In the genomic region with DNA sequence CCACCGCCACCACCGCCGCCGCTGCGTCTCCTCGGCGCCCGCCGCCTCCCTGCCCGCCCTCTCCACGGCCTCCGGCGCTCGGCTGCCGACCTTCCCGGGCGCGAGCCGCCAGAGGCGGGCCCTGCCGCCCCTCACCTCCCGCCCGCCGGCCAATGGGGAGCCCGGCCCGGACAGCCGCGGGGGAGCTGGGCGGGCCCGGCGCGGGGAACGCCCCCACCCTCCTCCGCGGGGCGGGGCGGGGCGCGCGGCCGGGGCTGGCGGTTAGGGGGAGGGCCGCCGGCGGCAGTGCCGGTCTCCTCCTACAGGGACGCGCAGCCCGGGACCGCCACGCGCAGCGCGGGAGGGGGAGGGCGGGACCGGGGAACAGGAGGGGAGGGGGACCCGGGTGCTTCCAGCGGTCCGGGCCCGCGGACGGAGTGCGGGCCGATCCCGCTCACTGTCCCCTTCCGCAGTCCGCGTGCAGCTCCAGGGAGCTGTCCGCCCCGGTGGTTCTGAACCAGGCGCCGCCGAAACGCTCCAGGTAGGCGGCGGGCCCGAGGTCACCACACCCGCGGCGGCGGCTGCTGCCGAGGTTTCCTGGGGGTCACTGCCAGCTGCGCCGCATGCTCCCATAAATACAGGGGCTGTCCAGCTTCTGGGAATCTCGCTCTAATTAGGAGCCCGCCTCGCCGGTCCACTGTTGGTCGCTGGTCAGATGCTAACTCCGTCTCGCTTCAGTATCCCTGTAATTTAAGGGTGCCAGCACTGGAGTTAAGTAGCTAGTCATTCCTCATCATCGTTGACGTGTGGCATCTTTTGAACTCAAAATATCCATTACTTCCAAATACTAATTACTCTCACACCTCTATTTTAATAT, we compare ENCODE assay signal across 8 cellular contexts. TPM values are rescaled to one million over a fixed set of nuclear protein-coding genes. Genes with fewer than 3 reads are reported as not detected.
DNase-seq lines count a peak whose midpoint lies in the region; ATAC-seq, FAIRE-seq and TF ChIP-seq lines count a peak whose summit lies in the region.

Gene PGBD5 (minus strand): TSS at position 87 of the 856 bp plus-strand sequence. CDS start 404 bp downstream, outside the sequence.

- H3K27ac ChIP-seq in K562 (ENCODE audit: extremely low read depth, low read depth, low read length) = no peak within 1 kb of the TSS

- H3K9ac ChIP-seq in K562 (ENCODE audit: insufficient read depth in 1 of 2, low read depth in 2 of 2, low read length in 2 of 2) = no peak within 1 kb of the TSS; a peak in 1 of 4 replicates
- no peak within 1 kb of the TSS for H3K9ac ChIP-seq in iPS-15b (ENCODE audit: low read depth, low read length)
- H3K9ac ChIP-seq in skeletal muscle satellite cell (ENCODE audit: low read depth, low read length) = peak within 1 kb of the TSS; percentile 18

- H3K9me3 ChIP-seq in K562 (replicated peaks; ENCODE audit: control insufficient read depth, insufficient read depth, low read depth, low read length) (no peaks in the 10 kb centered on the region), iPS-15b (ENCODE audit: control insufficient read depth, insufficient read depth, low read length) (no peaks in the 10 kb centered on the region), skeletal muscle satellite cell (replicated peaks; ENCODE audit: low read length) (no peaks in the 10 kb centered on the region)

- no peaks in the 10 kb centered on the region for H3K9me1 ChIP-seq in K562 (ENCODE audit: control insufficient read depth, insufficient read depth, low read length)

- in situ Hi-C loops in K562 (cut with MboI) = no loop called here

- DNase-seq in GM12891 (ENCODE audit: insufficient read length, low spot score) (peak; percentile 85), NCI-H1417 (lab: John Stamatoyannopoulos, UW) (peak; percentile 80 to 92 (median 91)), T-helper 9 cell (peak; percentile 21), K562 (ENCODE audit: extremely low read depth in 1 of 4, low spot score in 3 of 4) (peak; percentile 87 to 99 (median 98))

- POLR2A ChIA-PET in K562 (lab: Yijun Ruan, JAX) = interaction anchor here (0.7 to 0.9 kb wide), 4 partner anchors 44 to 1423 kb away, joined by 3 to 4 read pairs (median 4); no protein-coding TSS in a partner anchor

- H3K79me2 ChIP-seq in K562 (ENCODE audit: control insufficient read depth, insufficient read depth, low read length) = no peaks in the 10 kb centered on the region

- CTCF ChIA-PET in K562 (lab: Yijun Ruan, JAX; ENCODE audit: low intra/inter-chr PET ratio) = no interaction called here

- H3K4me3 ChIP-seq in K562 (peak within 1 kb of the TSS; percentile 49), iPS-15b (ENCODE audit: low read depth, low read length) (peak within 1 kb of the TSS; percentile 54), skeletal muscle satellite cell (ENCODE audit: low read length) (peak within 1 kb of the TSS; percentile 65)

- WGBS in K562 (ENCODE audit: insufficient coverage, low coverage, missing lambda C conversion rate) = 7% methylated on average over 26 of the region's 93 CpGs

- no peak within 1 kb of the TSS for H2AFZ ChIP-seq in K562 (ENCODE audit: low read depth, low read length)

- no peak for TF ChIP-seq CTCF in K562 (IDR thresholded peaks at IDR 0.05 in 2 of 3, conservative IDR thresholded peaks at IDR 0.05 in 1 of 3; ENCODE audit: insufficient read depth in 2 of 3, low read depth in 1 of 3, low read length in 3 of 3)

- peaks cover 10% of the 10 kb centered on the region for H4K20me1 ChIP-seq in K562 (replicated peaks; ENCODE audit: control insufficient read depth, insufficient read depth, low read length)

- H3K36me3 ChIP-seq in K562 (ENCODE audit: control insufficient read depth, insufficient read depth, low read length) (no peaks in the 10 kb centered on the region), iPS-15b (ENCODE audit: control insufficient read depth, insufficient read depth, low read length) (no peaks in the 10 kb centered on the region), skeletal muscle satellite cell (ENCODE audit: insufficient read depth, low read length) (no peaks in the 10 kb centered on the region)

- intact Hi-C loops in K562 (cut with micrococcal nuclease) = no loop called here

- peaks cover 28 to 40% of the 10 kb centered on the region in 2 experiments for H3K27me3 ChIP-seq in K562 (ENCODE audit: control insufficient read depth in 2 of 2, insufficient read depth in 2 of 2, low read length in 2 of 2)
- peaks cover 5% of the 10 kb centered on the region for H3K27me3 ChIP-seq in iPS-15b (ENCODE audit: control insufficient read depth, insufficient read depth, low read length)
- peaks cover 37% of the 10 kb centered on the region for H3K27me3 ChIP-seq in skeletal muscle satellite cell (ENCODE audit: control insufficient read depth, insufficient read depth, low read length)

- FAIRE-seq in GM12891 (lab: Jason Lieb, UNC) (no peak), K562 (lab: Jason Lieb, UNC) (no peak)

- no peak for TF ChIP-seq EP300 in K562 (IDR thresholded peaks at IDR 0.05; ENCODE audit: low read length)

- BruUV-seq in K562 (replicated peaks; lab: Mats Ljungman, UMichigan) = no TSS peak

- peaks cover 0 to 14% of the 10 kb centered on the region in 2 experiments; a peak in 2 of 5 replicates for H3K4me1 ChIP-seq in K562 (replicated peaks in 1 of 2; ENCODE audit: control insufficient read depth in 2 of 2, insufficient read depth in 2 of 2, low read length in 2 of 2)
- H3K4me1 ChIP-seq in iPS-15b (ENCODE audit: control insufficient read depth, insufficient read depth, low read length) = peaks cover 13% of the 10 kb centered on the region
- peaks cover 8% of the 10 kb centered on the region for H3K4me1 ChIP-seq in skeletal muscle satellite cell (ENCODE audit: control insufficient read depth, insufficient read depth, low read length)

- TF ChIP-seq RAD21 in K562 (CRISPR knock-in tag; conservative IDR thresholded peaks at IDR 0.05 in 1 of 2, IDR thresholded peaks at IDR 0.05 in 1 of 2) = no peak

- H3K4me2 ChIP-seq in K562 (ENCODE audit: insufficient read depth, low read length) (peak within 1 kb of the TSS; percentile 14; the same call in 1 of the 2 replicates), skeletal muscle satellite cell (ENCODE audit: low read length) (peak within 1 kb of the TSS; percentile 78)

- ATAC-seq in HG02759 (IDR thresholded peaks at IDR 0.05; ENCODE audit: unreplicated experiment) = peak; percentile 93
- peak; percentile 99 for ATAC-seq in K562
- no peak for ATAC-seq in HG03457 (IDR thresholded peaks at IDR 0.05; ENCODE audit: unreplicated experiment)

- TF ChIP-seq POLR2A in GM12891 (IDR thresholded peaks at IDR 0.05; ENCODE audit: low read depth, low read length) = no peak
- no peak for TF ChIP-seq POLR2A in K562 (conservative IDR thresholded peaks at IDR 0.05)

TF ChIP-seq in GM12891, 5 proteins besides CTCF, POLR2A, EP300 and RAD21:
- TF ChIP-seq POLR2AphosphoS5 (IDR thresholded peaks at IDR 0.05; ENCODE audit: low read depth, low read length) (no peak), TAF1 (IDR thresholded peaks at IDR 0.05; ENCODE audit: low read depth, low read length) (no peak), SPI1 (IDR thresholded peaks at IDR 0.05; ENCODE audit: low read depth, low read length) (no peak), POU2F2 (IDR thresholded peaks at IDR 0.05; ENCODE audit: low read depth, low read length) (no peak), PAX5 (IDR thresholded peaks at IDR 0.05; ENCODE audit: insufficient read depth, low read length, severe bottlenecking) (no peak)

TF ChIP-seq in K562, 482 proteins besides CTCF, POLR2A, EP300 and RAD21 (continues in another document):
- TF ChIP-seq TEAD1 (CRISPR knock-in tag; IDR thresholded peaks at IDR 0.05) = peak; percentile 20 to 72; a peak in 2 of 4 replicates

RNA-seq across cellular contexts. Expression of gene PGBD5, which starts in this region (rescaled TPM):
- 0.01 TPM for polyA plus RNA-seq in GM12891 (2012; ENCODE audit: low read depth, missing spikeins)
- 0.05 TPM in 1 of 2 replicates, not detected in the other for total RNA-seq in K562 (2011; cell fraction: chromatin; rRNA removed; ENCODE audit: low replicate concordance)
- 0.13 TPM in 1 of 2 replicates, not detected in the other for total RNA-seq in K562 (2011; cell fraction: nucleolus; rRNA removed)
- 0.07 TPM in 1 of 2 replicates, not detected in the other for total RNA-seq in K562 (2011; cell fraction: nucleoplasm; rRNA removed)
- total RNA-seq in K562 (2014; rRNA removed) (under 0.01 and 0.08 TPM in 2 replicates), K562 (2014; rRNA removed; fragmentation: Illumina TruSeq; extraction: Trizol) (0.07 and 0.10 TPM in 2 replicates), K562 (2015; rRNA removed; fragmentation: Illumina TruSeq; extraction: Trizol) (0.04 and 0.40 TPM in 2 replicates), K562 (2021) (0.20 and 0.31 TPM in 2 replicates)
- polyA plus RNA-seq in K562 (2011; rRNA removed) (0.06 and 0.08 TPM in 2 replicates), K562 (2014; fragmentation: Illumina TruSeq; extraction: Trizol) (0.04 and 0.13 TPM in 2 replicates), K562 (2014; fragmentation: Nextera tagmentation; extraction: Ambion mirVana) (not detected), K562 (2014; rRNA removed) (0.31 TPM in 1 of 2 replicates, not detected in the other)
- polyA plus RNA-seq in K562 (2011; cell fraction: cytosol; rRNA removed) = 0.06 and 0.16 TPM in 2 replicates
- 0.04 and 0.20 TPM in 2 replicates for polyA plus RNA-seq in K562 (2011; cell fraction: nucleus; rRNA removed)
- polyA plus RNA-seq in K562 (2012) = 0.18 and 0.20 TPM in 2 replicates
- polyA minus RNA-seq in K562 (2011; rRNA and poly(A)+ RNA removed) = 0.03 and 0.11 TPM in 2 replicates
- polyA minus RNA-seq in K562 (2011; cell fraction: cytosol; rRNA and poly(A)+ RNA removed) = not detected in 2 replicates
- under 0.01 and 0.13 TPM in 2 replicates for polyA minus RNA-seq in K562 (2011; cell fraction: nucleus; rRNA and poly(A)+ RNA removed)
- total RNA-seq in skeletal muscle satellite cell (2012; rRNA removed) = 0.76 and 0.87 TPM in 2 replicates

Comparison
In these comparisons a context has a peak if more than half of its experiments do, and no peak if none do; other contexts are left out.
1. Peak in DNase-seq, ATAC-seq, H3K4me3 ChIP-seq and H3K4me2 ChIP-seq in K562; RNA of the gene not detected or under 1 TPM.
2. DNase-seq: peak in every context shown above with its lines; median percentile 98 in K562; 91 in NCI-H1417; 85 in GM12891; 21 in T-helper 9 cell.